Comparison of ENCODE assay signal across 10 cellular contexts in the genomic region with DNA sequence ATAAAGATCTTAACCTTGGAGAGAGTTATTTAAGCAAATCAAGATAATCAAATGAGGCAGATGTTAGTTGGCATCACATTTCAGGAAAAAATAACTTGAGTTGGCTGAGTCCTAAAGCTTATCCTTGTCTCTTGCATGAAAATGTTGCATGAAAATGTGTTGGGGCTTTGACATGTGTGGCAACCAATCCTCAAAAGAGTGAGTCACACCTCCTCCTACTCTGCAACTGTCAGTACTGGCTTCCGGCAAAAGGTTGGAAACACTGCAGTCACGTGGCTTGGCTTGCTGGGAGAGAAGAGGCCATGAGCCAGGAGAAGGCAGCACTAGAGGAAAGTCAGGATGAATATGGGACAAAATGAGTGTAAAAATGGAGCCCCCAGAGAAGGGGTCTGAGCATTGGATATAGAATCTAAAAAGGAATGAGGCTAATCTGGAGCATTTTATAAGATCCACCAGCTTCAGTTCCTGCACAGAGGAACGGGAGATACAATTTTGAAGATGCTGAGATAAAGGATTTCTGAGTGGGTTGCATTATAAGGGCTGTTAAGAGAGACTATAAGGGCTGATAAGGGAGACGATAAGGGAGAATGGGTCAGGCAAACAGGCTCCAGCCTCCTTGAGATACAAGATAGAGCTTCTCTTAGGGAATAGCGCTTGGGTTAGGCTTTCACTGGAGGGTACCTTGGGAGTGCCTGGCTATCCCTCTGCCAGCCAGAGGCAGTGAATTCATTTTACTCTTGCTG. TPM values are rescaled to one million over a fixed set of nuclear protein-coding genes. Genes with fewer than 3 reads are reported as not detected.
A peak's percentile ranks its signal among the peaks of the same experiment; 100 is the strongest.
DNase-seq lines count a peak whose midpoint lies in the region; ATAC-seq, FAIRE-seq and TF ChIP-seq lines count a peak whose summit lies in the region.
"Had no signal": no experiment of that assay in that cellular context is flagged by ENCODE, and none has a peak within 500 bp of the region (broad histone marks: within the 10 kb centered on the region; RNA-seq: fewer than 3 reads in every experiment).

No MANE protein-coding gene starts in this region.

- H3K9me3 ChIP-seq in adipocyte (ENCODE audit: control insufficient read depth, low read length) (no peaks in the 10 kb centered on the region), small intestine (ENCODE audit: control insufficient read depth, low read depth) (no peaks in the 10 kb centered on the region), esophagus muscularis mucosa (no peaks in the 10 kb centered on the region)

- DNase-seq in HPDE6-E6E7 (ENCODE audit: extremely low spot score) (peak; percentile 19), adipocyte (ENCODE audit: low read depth) (peak; percentile 79), hippocampal formation (lab: John Stamatoyannopoulos, UW) (peak; percentile 14 to 50), small intestine (peak; percentile 9), NCI-H2107 treated with DMSO at 0.1 percent for 48 hours (lab: John Stamatoyannopoulos, UW; ENCODE audit: unreplicated experiment) (no peak), esophagus muscularis mucosa (ENCODE audit: extremely low spot score) (no peak)
- DNase-seq: stimulated activated CD4-positive, alpha-beta T cell treated with anti-CD3 and anti-CD28 coated beads, Interleukin-4, amount 100 ng/mL, for 24 hours had no signal

- no peaks in the 10 kb centered on the region for H3K27me3 ChIP-seq in adipocyte (replicated peaks; ENCODE audit: control insufficient read depth, insufficient read depth, low read length)
- no peaks in the 10 kb centered on the region for H3K27me3 ChIP-seq in small intestine (ENCODE audit: control insufficient read depth in 2 of 2, insufficient read depth in 2 of 2, low read length in 2 of 2)
- H3K27me3 ChIP-seq in esophagus muscularis mucosa: no peaks in the 10 kb centered on the region

- no peak for TF ChIP-seq CTCF in esophagus muscularis mucosa (IDR thresholded peaks at IDR 0.05)

- WGBS in small intestine, 3 donors: 38 to 62% (median 55%) methylated on average over 5 of the region's 5 CpGs
- 69% methylated on average over 5 of the region's 5 CpGs for WGBS in esophagus muscularis mucosa

- H3K27ac ChIP-seq in small intestine (ENCODE audit: low read depth in 1 of 2, low read length in 1 of 2) (no peak overlapping the region), esophagus muscularis mucosa (replicated peaks in 1 of 4) (no peak overlapping the region)

- H3K36me3 ChIP-seq in adipocyte (ENCODE audit: control insufficient read depth, insufficient read depth, low read length, severe bottlenecking) (no peaks in the 10 kb centered on the region), small intestine (ENCODE audit: control insufficient read depth in 2 of 2, insufficient read depth in 2 of 2, low read length in 2 of 2) (no peaks in the 10 kb centered on the region), esophagus muscularis mucosa (no peaks in the 10 kb centered on the region)

- no peak for FAIRE-seq in small intestine (lab: Jason Lieb, UNC)
- FAIRE-seq: endothelial cell of umbilical vein had no signal

- no peak for TF ChIP-seq EP300 in esophagus muscularis mucosa (IDR thresholded peaks at IDR 0.05)

- intact Hi-C loops in esophagus muscularis mucosa (cut with DNase I): no loop called here

- ATAC-seq in HG03521 (IDR thresholded peaks at IDR 0.05; ENCODE audit: unreplicated experiment) (no peak), HG03439 (IDR thresholded peaks at IDR 0.05; ENCODE audit: unreplicated experiment) (no peak)

- no peak for TF ChIP-seq POLR2A in esophagus muscularis mucosa (IDR thresholded peaks at IDR 0.05; ENCODE audit: low read depth)

- no peak overlapping the region for H3K9ac ChIP-seq in adipocyte (ENCODE audit: low read length)

- H3K4me1 ChIP-seq in adipocyte (ENCODE audit: control insufficient read depth, insufficient read depth, low read length) (peaks cover 11% of the 10 kb centered on the region), small intestine (ENCODE audit: control insufficient read depth in 2 of 2, insufficient read depth in 1 of 2, low read depth in 1 of 2, low read length in 1 of 2) (no peaks in the 10 kb centered on the region), esophagus muscularis mucosa (peaks cover 0 to 18% (median 3%) of the 10 kb centered on the region in 4 donors)

- no peak overlapping the region for H3K4me3 ChIP-seq in adipocyte (ENCODE audit: low read length)
- no peak overlapping the region for H3K4me3 ChIP-seq in small intestine (ENCODE audit: low read depth in 1 of 2, low read length in 2 of 2)
- H3K4me3 ChIP-seq in esophagus muscularis mucosa: no peak overlapping the region

RNA-seq across cellular contexts. Expression of a gene that starts 43.1 kb away (rescaled TPM):
- polyA plus RNA-seq in small intestine: not detected
- not detected for total RNA-seq in esophagus muscularis mucosa
- total RNA-seq: endothelial cell of umbilical vein had no signal
- polyA plus RNA-seq: endothelial cell of umbilical vein had no signal

Comparison
In these comparisons a context has a peak if more than half of its experiments do, and no peak if none do; other contexts are left out.
1. DNase-seq: peak in HPDE6-E6E7 (single experiment), adipocyte (single experiment), hippocampal formation (2 of 2) and small intestine (single experiment); none in NCI-H2107 treated with DMSO at 0.1 percent for 48 hours (single experiment) and esophagus muscularis mucosa (single experiment).